In the genomic region with DNA sequence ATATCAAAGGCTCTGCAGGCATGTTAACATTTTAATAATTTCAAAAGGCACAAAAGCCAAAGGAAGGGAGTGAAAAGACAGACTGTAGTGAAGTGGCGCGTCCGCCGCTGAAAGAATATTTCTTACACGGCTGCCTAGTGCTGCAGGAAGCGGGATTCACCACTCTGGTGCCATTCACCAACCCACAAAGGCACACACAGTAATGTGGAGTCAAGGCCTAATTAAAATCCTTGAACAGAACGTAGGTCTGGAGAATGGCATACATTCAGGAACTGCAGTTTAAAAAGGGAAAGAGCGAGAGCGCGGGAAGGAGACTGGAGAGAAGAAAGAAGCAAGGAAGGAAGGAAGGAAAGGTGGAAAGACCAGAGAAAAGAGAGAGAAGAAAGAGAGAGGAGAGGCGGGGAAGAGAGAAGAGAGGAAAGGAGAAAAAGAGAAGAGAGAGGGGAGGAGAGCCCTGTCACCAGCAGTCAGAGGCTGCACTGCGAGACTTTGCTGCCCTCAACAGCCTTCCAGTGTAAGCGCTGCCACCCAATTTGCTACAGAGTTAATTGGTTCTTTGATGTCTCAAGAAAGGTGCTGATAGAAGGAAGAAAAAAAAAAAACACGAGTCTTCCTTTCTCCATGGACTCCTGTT, we compare ENCODE assay signal across 9 cellular contexts.
A peak's percentile ranks its signal among the peaks of the same experiment; 100 is the strongest.
DNase-seq lines count a peak whose midpoint lies in the region; ATAC-seq and TF ChIP-seq lines count a peak whose summit lies in the region.
"Had no signal": no experiment of that assay in that cellular context is flagged by ENCODE, and none has a peak within 500 bp of the region (broad histone marks: within the 10 kb centered on the region; RNA-seq: fewer than 3 reads in every experiment).

No MANE protein-coding gene starts in this region.

- intact Hi-C loops in activated B cell treated with CpG ODN at 0.5 μM for 24 hours (cut with micrococcal nuclease): loop anchor here (1.0 to 2.0 kb wide), 3 partner anchors 120 to 1393 kb away; no protein-coding TSS in a partner anchor
- intact Hi-C loops in mucosa of descending colon (cut with DNase I, micrococcal nuclease): no loop called here

- H3K27ac Mint-ChIP-seq in activated B cell treated with CpG ODN at 0.5 μM for 24 hours: no peak overlapping the region

- DNase-seq in DMS53 treated with DMSO at 0.1 percent for 48 hours (lab: John Stamatoyannopoulos, UW; ENCODE audit: unreplicated experiment): peak; percentile 13
- DNase-seq in activated B cell treated with CpG ODN at 0.5 μM for 24 hours: no peak
- DNase-seq in mucosa of descending colon: peak in 2 of 3 donors; percentile 27 to 32
- no peak for DNase-seq in RWPE1 (ENCODE audit: low spot score)
- DNase-seq in stimulated activated CD8-positive, alpha-beta memory T cell treated with anti-CD3 and anti-CD28 coated beads, Interleukin-4, amount 100 ng/mL, for 48 hours: no peak
- DNase-seq: activated CD8-positive, alpha-beta memory T cell treated with anti-CD3 and anti-CD28 coated beads for 24 hours had no signal

- CTCF ChIA-PET in activated B cell treated with CpG ODN at 0.5 μM for 24 hours (lab: Charles Lee): interaction anchor here (0.7 kb wide), 1 partner anchor 609 kb away, joined by 3 read pairs; no protein-coding TSS in a partner anchor
- CTCF ChIA-PET in RWPE1 (lab: Yijun Ruan, JAX): no interaction called here

- no peaks in the 10 kb centered on the region for H3K9me3 ChIP-seq in mucosa of descending colon

- H3K27me3 Mint-ChIP-seq in activated B cell treated with CpG ODN at 0.5 μM for 24 hours: peaks cover 25% of the 10 kb centered on the region

- POLR2A ChIA-PET in activated B cell treated with CpG ODN at 0.5 μM for 24 hours (lab: Charles Lee): interaction anchor here (0.6 kb wide), 1 partner anchor 608 kb away, joined by 3 read pairs; no protein-coding TSS in a partner anchor
- POLR2A ChIA-PET in RWPE1 (lab: Yijun Ruan, JAX; ENCODE audit: low non-redundant PET): no interaction called here

- H3K4me1 ChIP-seq in mucosa of descending colon (ENCODE audit: low read depth): no peaks in the 10 kb centered on the region

- no peak for TF ChIP-seq CTCF in activated B cell treated with CpG ODN at 0.5 μM for 24 hours (IDR thresholded peaks at IDR 0.05)
- no peak for TF ChIP-seq CTCF in mucosa of descending colon (IDR thresholded peaks at IDR 0.05)
- TF ChIP-seq CTCF in RWPE1 (conservative IDR thresholded peaks at IDR 0.05; ENCODE audit: low read depth): no peak

- H3K36me3 Mint-ChIP-seq in activated B cell treated with CpG ODN at 0.5 μM for 24 hours (ENCODE audit: low read depth): no peaks in the 10 kb centered on the region

- peak; percentile 40 for ATAC-seq in HG03175 (IDR thresholded peaks at IDR 0.05; ENCODE audit: unreplicated experiment)
- peak; percentile 31 for ATAC-seq in activated B cell treated with CpG ODN at 0.5 μM for 24 hours (ENCODE audit: low read depth)
- peak; percentile 36 for ATAC-seq in mucosa of descending colon
- no peak for ATAC-seq in HG03045 (IDR thresholded peaks at IDR 0.05; ENCODE audit: unreplicated experiment)
- no peak for ATAC-seq in GM19324 (IDR thresholded peaks at IDR 0.05; ENCODE audit: low FRiP score, unreplicated experiment)

- H3K36me3 ChIP-seq in mucosa of descending colon (ENCODE audit: low read depth): no peaks in the 10 kb centered on the region

- H3K4me3 Mint-ChIP-seq in activated B cell treated with CpG ODN at 0.5 μM for 24 hours: no peak overlapping the region

- H3K27ac ChIP-seq in RWPE1: no peak overlapping the region

- H3K4me1 Mint-ChIP-seq in activated B cell treated with CpG ODN at 0.5 μM for 24 hours: peaks cover 10% of the 10 kb centered on the region

- no peak overlapping the region for H3K4me3 ChIP-seq in mucosa of descending colon

- no peaks in the 10 kb centered on the region for H3K9me3 Mint-ChIP-seq in activated B cell treated with CpG ODN at 0.5 μM for 24 hours

Comparison
In these comparisons a context has a peak if more than half of its experiments do, and no peak if none do; other contexts are left out.
1. DNase-seq: peak in DMS53 treated with DMSO at 0.1 percent for 48 hours (single experiment) and mucosa of descending colon (2 of 3); none in activated B cell treated with CpG ODN at 0.5 μM for 24 hours (single experiment), RWPE1 (single experiment) and stimulated activated CD8-positive, alpha-beta memory T cell treated with anti-CD3 and anti-CD28 coated beads, Interleukin-4, amount 100 ng/mL, for 48 hours (single experiment).
2. ATAC-seq: peak in HG03175 (single experiment), activated B cell treated with CpG ODN at 0.5 μM for 24 hours (single experiment) and mucosa of descending colon (single experiment); none in HG03045 (single experiment) and GM19324 (single experiment).